ENCODE assay signal across 1 cellular context in the genomic region with DNA sequence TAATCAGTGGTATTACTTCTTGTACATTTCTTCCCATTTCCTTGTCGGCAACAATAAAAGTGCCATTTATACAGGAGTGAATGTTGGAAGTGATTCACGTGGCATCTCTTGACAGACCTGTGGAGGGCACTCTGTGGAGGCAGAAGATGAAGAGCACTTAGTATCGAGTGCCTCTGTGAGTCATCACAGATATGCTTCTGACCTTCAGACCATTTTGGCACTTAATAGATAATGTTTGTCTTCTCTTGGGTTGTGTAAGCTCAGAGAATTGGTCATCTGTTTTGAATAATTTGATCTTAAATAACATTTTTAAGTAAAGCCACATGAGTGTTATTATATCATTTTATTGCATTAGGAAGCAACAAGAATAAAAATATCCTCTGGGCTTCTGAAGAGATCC.
TF ChIP-seq lines count a peak whose summit lies in the region.

No MANE protein-coding gene starts in this region.

TF ChIP-seq in HepG2, 621 proteins besides CTCF, POLR2A, EP300 and RAD21 (continued from another document and continues in another):
- TF ChIP-seq ZNF281 (CRISPR knock-in tag; IDR thresholded peaks at IDR 0.05; ENCODE audit: borderline replicate concordance) = no peak
- no peak for TF ChIP-seq SIN3B (IDR thresholded peaks at IDR 0.05; ENCODE audit: low read length)
- TF ChIP-seq SAP130 (CRISPR knock-in tag; IDR thresholded peaks at IDR 0.05; ENCODE audit: low read depth) = peak; percentile 51; the same call in 1 of the 2 replicates
- TF ChIP-seq PBX3 (CRISPR knock-in tag; IDR thresholded peaks at IDR 0.05; ENCODE audit: borderline replicate concordance) = no peak
- no peak for TF ChIP-seq ZNF558 (CRISPR knock-in tag; IDR thresholded peaks at IDR 0.05; ENCODE audit: borderline replicate concordance)
- TF ChIP-seq RARG (CRISPR knock-in tag; IDR thresholded peaks at IDR 0.05; ENCODE audit: low read depth) = no peak
- TF ChIP-seq ZNF337 (CRISPR knock-in tag; IDR thresholded peaks at IDR 0.05; ENCODE audit: borderline replicate concordance, low read depth) = no peak
- no peak for TF ChIP-seq MED1 (CRISPR knock-in tag; IDR thresholded peaks at IDR 0.05)
- TF ChIP-seq ZNF30 (CRISPR knock-in tag; IDR thresholded peaks at IDR 0.05) = no peak
- TF ChIP-seq, protein P1, sequence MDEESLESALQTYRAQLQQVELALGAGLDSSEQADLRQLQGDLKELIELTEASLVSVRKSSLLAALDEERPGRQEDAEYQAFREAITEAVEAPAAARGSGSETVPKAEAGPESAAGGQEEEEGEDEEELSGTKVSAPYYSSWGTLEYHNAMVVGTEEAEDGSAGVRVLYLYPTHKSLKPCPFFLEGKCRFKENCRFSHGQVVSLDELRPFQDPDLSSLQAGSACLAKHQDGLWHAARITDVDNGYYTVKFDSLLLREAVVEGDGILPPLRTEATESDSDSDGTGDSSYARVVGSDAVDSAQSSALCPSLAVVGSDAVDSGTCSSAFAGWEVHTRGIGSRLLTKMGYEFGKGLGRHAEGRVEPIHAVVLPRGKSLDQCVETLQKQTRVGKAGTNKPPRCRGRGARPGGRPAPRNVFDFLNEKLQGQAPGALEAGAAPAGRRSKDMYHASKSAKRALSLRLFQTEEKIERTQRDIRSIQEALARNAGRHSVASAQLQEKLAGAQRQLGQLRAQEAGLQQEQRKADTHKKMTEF (CRISPR knock-in tag; IDR thresholded peaks at IDR 0.05) = 0 out of 2 replicates have a peak, but pooled peaks have one; percentile 23
- no peak for TF ChIP-seq ZBTB42 (CRISPR knock-in tag; IDR thresholded peaks at IDR 0.05)
- peak; percentile 21; the same call in 1 of the 2 replicates for TF ChIP-seq BHLHE40 (IDR thresholded peaks at IDR 0.05; ENCODE audit: low read length)
- TF ChIP-seq ZNF207 (IDR thresholded peaks at IDR 0.05; ENCODE audit: borderline replicate concordance) = no peak
- no peak for TF ChIP-seq ZFP37 (CRISPR knock-in tag; IDR thresholded peaks at IDR 0.05; ENCODE audit: borderline replicate concordance)
- TF ChIP-seq ZNF674 (CRISPR knock-in tag; IDR thresholded peaks at IDR 0.05; ENCODE audit: low read depth) = no peak
- TF ChIP-seq EEA1 (CRISPR knock-in tag; IDR thresholded peaks at IDR 0.05; ENCODE audit: borderline replicate concordance) = no peak
- peak; percentile 61; the same call in 1 of the 2 replicates for TF ChIP-seq TBX3 (IDR thresholded peaks at IDR 0.05; ENCODE audit: borderline replicate concordance)
- TF ChIP-seq ZNF333 (CRISPR knock-in tag; IDR thresholded peaks at IDR 0.05; ENCODE audit: borderline replicate concordance) = no peak
- 0 out of 2 replicates have a peak, but pooled peaks have one; percentile 40 for TF ChIP-seq ZNF3 (CRISPR knock-in tag; IDR thresholded peaks at IDR 0.05)
- TF ChIP-seq GATAD2A (CRISPR knock-in tag; IDR thresholded peaks at IDR 0.05) = peak; percentile 81
- TF ChIP-seq ZFP36L2 (CRISPR knock-in tag; IDR thresholded peaks at IDR 0.05) = no peak
- TF ChIP-seq, protein P2, sequence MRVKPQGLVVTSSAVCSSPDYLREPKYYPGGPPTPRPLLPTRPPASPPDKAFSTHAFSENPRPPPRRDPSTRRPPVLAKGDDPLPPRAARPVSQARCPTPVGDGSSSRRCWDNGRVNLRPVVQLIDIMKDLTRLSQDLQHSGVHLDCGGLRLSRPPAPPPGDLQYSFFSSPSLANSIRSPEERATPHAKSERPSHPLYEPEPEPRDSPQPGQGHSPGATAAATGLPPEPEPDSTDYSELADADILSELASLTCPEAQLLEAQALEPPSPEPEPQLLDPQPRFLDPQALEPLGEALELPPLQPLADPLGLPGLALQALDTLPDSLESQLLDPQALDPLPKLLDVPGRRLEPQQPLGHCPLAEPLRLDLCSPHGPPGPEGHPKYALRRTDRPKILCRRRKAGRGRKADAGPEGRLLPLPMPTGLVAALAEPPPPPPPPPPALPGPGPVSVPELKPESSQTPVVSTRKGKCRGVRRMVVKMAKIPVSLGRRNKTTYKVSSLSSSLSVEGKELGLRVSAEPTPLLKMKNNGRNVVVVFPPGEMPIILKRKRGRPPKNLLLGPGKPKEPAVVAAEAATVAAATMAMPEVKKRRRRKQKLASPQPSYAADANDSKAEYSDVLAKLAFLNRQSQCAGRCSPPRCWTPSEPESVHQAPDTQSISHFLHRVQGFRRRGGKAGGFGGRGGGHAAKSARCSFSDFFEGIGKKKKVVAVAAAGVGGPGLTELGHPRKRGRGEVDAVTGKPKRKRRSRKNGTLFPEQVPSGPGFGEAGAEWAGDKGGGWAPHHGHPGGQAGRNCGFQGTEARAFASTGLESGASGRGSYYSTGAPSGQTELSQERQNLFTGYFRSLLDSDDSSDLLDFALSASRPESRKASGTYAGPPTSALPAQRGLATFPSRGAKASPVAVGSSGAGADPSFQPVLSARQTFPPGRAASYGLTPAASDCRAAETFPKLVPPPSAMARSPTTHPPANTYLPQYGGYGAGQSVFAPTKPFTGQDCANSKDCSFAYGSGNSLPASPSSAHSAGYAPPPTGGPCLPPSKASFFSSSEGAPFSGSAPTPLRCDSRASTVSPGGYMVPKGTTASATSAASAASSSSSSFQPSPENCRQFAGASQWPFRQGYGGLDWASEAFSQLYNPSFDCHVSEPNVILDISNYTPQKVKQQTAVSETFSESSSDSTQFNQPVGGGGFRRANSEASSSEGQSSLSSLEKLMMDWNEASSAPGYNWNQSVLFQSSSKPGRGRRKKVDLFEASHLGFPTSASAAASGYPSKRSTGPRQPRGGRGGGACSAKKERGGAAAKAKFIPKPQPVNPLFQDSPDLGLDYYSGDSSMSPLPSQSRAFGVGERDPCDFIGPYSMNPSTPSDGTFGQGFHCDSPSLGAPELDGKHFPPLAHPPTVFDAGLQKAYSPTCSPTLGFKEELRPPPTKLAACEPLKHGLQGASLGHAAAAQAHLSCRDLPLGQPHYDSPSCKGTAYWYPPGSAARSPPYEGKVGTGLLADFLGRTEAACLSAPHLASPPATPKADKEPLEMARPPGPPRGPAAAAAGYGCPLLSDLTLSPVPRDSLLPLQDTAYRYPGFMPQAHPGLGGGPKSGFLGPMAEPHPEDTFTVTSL (CRISPR knock-in tag; IDR thresholded peaks at IDR 0.05; ENCODE audit: borderline replicate concordance) = no peak; the same call in 1 of the 2 replicates
- TF ChIP-seq CREB1 (IDR thresholded peaks at IDR 0.05) = peak; percentile 22; the same call in 1 of the 2 replicates
- no peak for TF ChIP-seq CREB1 (CRISPR knock-in tag; IDR thresholded peaks at IDR 0.05)
- TF ChIP-seq GABPB1 (CRISPR knock-in tag; IDR thresholded peaks at IDR 0.05) = no peak
- TF ChIP-seq REXO4 (CRISPR knock-in tag; IDR thresholded peaks at IDR 0.05; ENCODE audit: borderline replicate concordance) = no peak
- TF ChIP-seq KDM5B (CRISPR knock-in tag; IDR thresholded peaks at IDR 0.05; ENCODE audit: borderline replicate concordance) = no peak
- no peak for TF ChIP-seq TBX2 (CRISPR knock-in tag; IDR thresholded peaks at IDR 0.05; ENCODE audit: borderline replicate concordance)
- no peak for TF ChIP-seq ZSCAN29 (CRISPR knock-in tag; conservative IDR thresholded peaks at IDR 0.05)
- no peak for TF ChIP-seq SALL2 (CRISPR knock-in tag; IDR thresholded peaks at IDR 0.05)
- TF ChIP-seq, protein P3, sequence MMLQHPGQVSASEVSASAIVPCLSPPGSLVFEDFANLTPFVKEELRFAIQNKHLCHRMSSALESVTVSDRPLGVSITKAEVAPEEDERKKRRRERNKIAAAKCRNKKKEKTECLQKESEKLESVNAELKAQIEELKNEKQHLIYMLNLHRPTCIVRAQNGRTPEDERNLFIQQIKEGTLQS (CRISPR knock-in tag; IDR thresholded peaks at IDR 0.05) = peak; percentile 82
- TF ChIP-seq REL (CRISPR knock-in tag; conservative IDR thresholded peaks at IDR 0.05) = no peak
- no peak for TF ChIP-seq ZNF891 (CRISPR knock-in tag; IDR thresholded peaks at IDR 0.05)
- TF ChIP-seq THAP7 (CRISPR knock-in tag; IDR thresholded peaks at IDR 0.05) = no peak
- no peak for TF ChIP-seq ZEB1 (IDR thresholded peaks at IDR 0.05; ENCODE audit: insufficient replicate concordance, low read depth)
- TF ChIP-seq, protein P4, sequence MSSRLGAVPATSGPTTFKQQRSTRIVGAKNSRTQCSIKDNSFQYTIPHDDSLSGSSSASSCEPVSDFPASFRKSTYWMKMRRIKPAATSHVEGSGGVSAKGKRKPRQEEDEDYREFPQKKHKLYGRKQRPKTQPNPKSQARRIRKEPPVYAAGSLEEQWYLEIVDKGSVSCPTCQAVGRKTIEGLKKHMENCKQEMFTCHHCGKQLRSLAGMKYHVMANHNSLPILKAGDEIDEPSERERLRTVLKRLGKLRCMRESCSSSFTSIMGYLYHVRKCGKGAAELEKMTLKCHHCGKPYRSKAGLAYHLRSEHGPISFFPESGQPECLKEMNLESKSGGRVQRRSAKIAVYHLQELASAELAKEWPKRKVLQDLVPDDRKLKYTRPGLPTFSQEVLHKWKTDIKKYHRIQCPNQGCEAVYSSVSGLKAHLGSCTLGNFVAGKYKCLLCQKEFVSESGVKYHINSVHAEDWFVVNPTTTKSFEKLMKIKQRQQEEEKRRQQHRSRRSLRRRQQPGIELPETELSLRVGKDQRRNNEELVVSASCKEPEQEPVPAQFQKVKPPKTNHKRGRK (CRISPR knock-in tag; IDR thresholded peaks at IDR 0.05) = no peak
- TF ChIP-seq ZNF646 (CRISPR knock-in tag; IDR thresholded peaks at IDR 0.05) = no peak
- TF ChIP-seq WIZ (CRISPR knock-in tag; IDR thresholded peaks at IDR 0.05) = no peak
- TF ChIP-seq NONO (IDR thresholded peaks at IDR 0.05) = no peak
- no peak for TF ChIP-seq NONO (CRISPR knock-in tag; conservative IDR thresholded peaks at IDR 0.05)
- peak; percentile 24; the same call in 1 of the 2 replicates for TF ChIP-seq HNF4G (IDR thresholded peaks at IDR 0.05; ENCODE audit: borderline replicate concordance, low read depth, low read length)
- no peak for TF ChIP-seq HNF4G (CRISPR knock-in tag; IDR thresholded peaks at IDR 0.05; ENCODE audit: borderline replicate concordance, low read depth)
